Comparison of ENCODE assay signal across 1 cellular context in the genomic region with DNA sequence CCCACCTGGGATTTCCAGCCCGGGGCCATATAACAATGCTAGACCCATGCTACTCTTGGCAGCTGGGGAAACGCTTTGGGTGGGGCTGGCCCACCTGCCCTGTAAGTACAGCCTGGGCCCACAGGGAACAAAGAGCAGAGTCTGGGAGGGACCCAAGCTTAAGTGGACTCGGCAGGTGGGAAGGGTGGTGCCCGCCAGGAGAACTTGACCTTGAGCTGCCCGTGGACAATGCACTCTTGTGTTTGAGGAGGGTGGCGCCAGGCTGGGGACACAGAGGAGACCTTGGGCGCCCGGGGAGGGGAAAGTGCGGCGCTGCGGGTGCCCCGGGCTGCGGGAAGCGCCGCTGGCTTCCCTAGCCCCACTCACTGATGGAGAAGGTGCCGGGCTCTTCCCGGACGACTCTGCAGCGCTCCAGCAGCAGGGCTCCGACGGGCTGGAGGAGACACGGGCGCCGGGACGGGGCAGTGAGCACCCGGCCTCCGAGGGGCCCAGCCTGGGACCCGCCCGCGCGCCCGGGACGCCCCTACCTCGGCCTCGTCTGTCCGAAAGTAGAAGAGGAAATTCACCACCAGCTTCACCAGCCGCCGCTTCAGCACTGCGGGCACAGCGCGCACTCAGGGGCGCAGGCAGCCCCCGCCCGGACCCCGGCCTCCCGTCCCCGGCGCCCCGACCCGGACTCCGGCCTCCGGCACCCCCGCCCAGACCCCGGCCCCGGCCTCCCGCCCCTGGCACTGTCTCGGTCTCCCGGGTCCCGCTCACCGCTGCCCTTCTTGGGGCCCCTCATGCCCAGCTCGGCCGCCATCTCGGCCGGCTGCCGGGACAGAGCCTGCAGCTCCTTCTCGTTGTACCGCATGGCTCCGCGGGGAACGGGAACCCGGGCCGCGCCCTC.
TF ChIP-seq lines count a peak whose summit lies in the region.

No MANE protein-coding gene starts in this region.

TF ChIP-seq in HepG2, 621 proteins besides CTCF, POLR2A, EP300 and RAD21 (continued from another document and continues in another):
- TF ChIP-seq TP53 (CRISPR knock-in tag; conservative IDR thresholded peaks at IDR 0.05) (no peak), RXRA (CRISPR knock-in tag; IDR thresholded peaks at IDR 0.05) (peak; percentile 91), PCBP2 (optimal IDR thresholded peaks at IDR 0.05; ENCODE audit: low read depth, low read length, poor library complexity, severe bottlenecking) (no peak), MIER3 (CRISPR knock-in tag; IDR thresholded peaks at IDR 0.05; ENCODE audit: borderline replicate concordance) (no peak), ZBTB20 (CRISPR knock-in tag; IDR thresholded peaks at IDR 0.05; ENCODE audit: borderline replicate concordance, low read depth) (peak; percentile 64; the same call in 1 of the 2 replicates), REL (CRISPR knock-in tag; conservative IDR thresholded peaks at IDR 0.05) (peak; percentile 5; the same call in 1 of the 2 replicates), CENPBD1 (CRISPR knock-in tag; IDR thresholded peaks at IDR 0.05; ENCODE audit: borderline replicate concordance, low read depth) (no peak), SIN3B (IDR thresholded peaks at IDR 0.05; ENCODE audit: low read length) (no peak), ZNF343 (CRISPR knock-in tag; IDR thresholded peaks at IDR 0.05) (no peak), ZUFSP (CRISPR knock-in tag; IDR thresholded peaks at IDR 0.05; ENCODE audit: borderline replicate concordance) (no peak), KDM1A (CRISPR knock-in tag; IDR thresholded peaks at IDR 0.05) (no peak), JUND (CRISPR knock-in tag; IDR thresholded peaks at IDR 0.05) (no peak), CHD4 (IDR thresholded peaks at IDR 0.05; ENCODE audit: borderline replicate concordance, low read length) (0 out of 2 replicates have a peak, but pooled peaks have one; percentile 37), HNRNPUL1 (IDR thresholded peaks at IDR 0.05; ENCODE audit: low read depth, low read length) (no peak), GABPA (IDR thresholded peaks at IDR 0.05; ENCODE audit: low read depth, low read length) (no peak), GABPA (CRISPR knock-in tag; IDR thresholded peaks at IDR 0.05; ENCODE audit: low read depth) (no peak), RFXANK (CRISPR knock-in tag; IDR thresholded peaks at IDR 0.05) (no peak), ZNF724P (CRISPR knock-in tag; IDR thresholded peaks at IDR 0.05; ENCODE audit: borderline replicate concordance) (no peak), TOPORS (CRISPR knock-in tag; IDR thresholded peaks at IDR 0.05) (no peak), ZNF256 (CRISPR knock-in tag; conservative IDR thresholded peaks at IDR 0.05) (no peak), ZNF230 (CRISPR knock-in tag; IDR thresholded peaks at IDR 0.05) (no peak), ZNF30 (CRISPR knock-in tag; IDR thresholded peaks at IDR 0.05) (no peak), ZFX (CRISPR knock-in tag; IDR thresholded peaks at IDR 0.05; ENCODE audit: low read depth) (no peak; the same call in 1 of the 2 replicates), CCDC6 (CRISPR knock-in tag; IDR thresholded peaks at IDR 0.05) (no peak), ZFYVE20 (CRISPR knock-in tag; IDR thresholded peaks at IDR 0.05; ENCODE audit: borderline replicate concordance, low read depth) (no peak), SIN3A (IDR thresholded peaks at IDR 0.05; ENCODE audit: borderline replicate concordance, low read depth, low read length) (peak; percentile 45; the same call in 1 of the 2 replicates), ERF (CRISPR knock-in tag; IDR thresholded peaks at IDR 0.05) (0 out of 2 replicates have a peak, but pooled peaks have one; percentile 23), ELF3 (CRISPR knock-in tag; IDR thresholded peaks at IDR 0.05) (peak; percentile 23; the same call in 1 of the 2 replicates), SIX1 (CRISPR knock-in tag; IDR thresholded peaks at IDR 0.05; ENCODE audit: borderline replicate concordance) (no peak), DNMT3B (CRISPR knock-in tag; conservative IDR thresholded peaks at IDR 0.05) (no peak), ZNF354B (CRISPR knock-in tag; IDR thresholded peaks at IDR 0.05) (no peak), REPIN1 (CRISPR knock-in tag; IDR thresholded peaks at IDR 0.05; ENCODE audit: borderline replicate concordance, low read depth) (peak; percentile 60; the same call in 1 of the 2 replicates), MLLT10 (CRISPR knock-in tag; IDR thresholded peaks at IDR 0.05) (no peak), BRCA1 (CRISPR knock-in tag; IDR thresholded peaks at IDR 0.05) (0 out of 2 replicates have a peak, but pooled peaks have one; percentile 32), IRF2 (CRISPR knock-in tag; IDR thresholded peaks at IDR 0.05) (no peak), SOX5 (CRISPR knock-in tag; IDR thresholded peaks at IDR 0.05; ENCODE audit: borderline replicate concordance) (peak; percentile 86), ZKSCAN8 (CRISPR knock-in tag; IDR thresholded peaks at IDR 0.05; ENCODE audit: borderline replicate concordance) (no peak), ZNF816 (CRISPR knock-in tag; IDR thresholded peaks at IDR 0.05; ENCODE audit: borderline replicate concordance) (no peak), ZNF296 (CRISPR knock-in tag; conservative IDR thresholded peaks at IDR 0.05) (0 out of 2 replicates have a peak, but pooled peaks have one; percentile 45), ISL2 (CRISPR knock-in tag; IDR thresholded peaks at IDR 0.05) (0 out of 2 replicates have a peak, but pooled peaks have one; percentile 48), ELF1 (CRISPR knock-in tag; IDR thresholded peaks at IDR 0.05) (no peak), ZMAT5 (CRISPR knock-in tag; IDR thresholded peaks at IDR 0.05; ENCODE audit: borderline replicate concordance, low read depth) (no peak), PRDM4 (CRISPR knock-in tag; IDR thresholded peaks at IDR 0.05; ENCODE audit: borderline replicate concordance) (no peak), ZNF674 (CRISPR knock-in tag; IDR thresholded peaks at IDR 0.05; ENCODE audit: low read depth) (no peak), GABPB1 (CRISPR knock-in tag; IDR thresholded peaks at IDR 0.05) (no peak), ZNF326 (CRISPR knock-in tag; IDR thresholded peaks at IDR 0.05; ENCODE audit: borderline replicate concordance) (no peak)
- TF ChIP-seq, protein P1, sequence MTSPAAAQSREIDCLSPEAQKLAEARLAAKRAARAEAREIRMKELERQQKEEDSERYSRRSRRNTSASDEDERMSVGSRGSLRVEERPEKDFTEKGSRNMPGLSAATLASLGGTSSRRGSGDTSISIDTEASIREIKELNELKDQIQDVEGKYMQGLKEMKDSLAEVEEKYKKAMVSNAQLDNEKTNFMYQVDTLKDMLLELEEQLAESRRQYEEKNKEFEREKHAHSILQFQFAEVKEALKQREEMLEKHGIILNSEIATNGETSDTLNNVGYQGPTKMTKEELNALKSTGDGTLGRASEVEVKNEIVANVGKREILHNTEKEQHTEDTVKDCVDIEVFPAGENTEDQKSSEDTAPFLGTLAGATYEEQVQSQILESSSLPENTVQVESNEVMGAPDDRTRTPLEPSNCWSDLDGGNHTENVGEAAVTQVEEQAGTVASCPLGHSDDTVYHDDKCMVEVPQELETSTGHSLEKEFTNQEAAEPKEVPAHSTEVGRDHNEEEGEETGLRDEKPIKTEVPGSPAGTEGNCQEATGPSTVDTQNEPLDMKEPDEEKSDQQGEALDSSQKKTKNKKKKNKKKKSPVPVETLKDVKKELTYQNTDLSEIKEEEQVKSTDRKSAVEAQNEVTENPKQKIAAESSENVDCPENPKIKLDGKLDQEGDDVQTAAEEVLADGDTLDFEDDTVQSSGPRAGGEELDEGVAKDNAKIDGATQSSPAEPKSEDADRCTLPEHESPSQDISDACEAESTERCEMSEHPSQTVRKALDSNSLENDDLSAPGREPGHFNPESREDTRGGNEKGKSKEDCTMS (CRISPR knock-in tag; conservative IDR thresholded peaks at IDR 0.05), result no peak
- TF ChIP-seq, protein P2, sequence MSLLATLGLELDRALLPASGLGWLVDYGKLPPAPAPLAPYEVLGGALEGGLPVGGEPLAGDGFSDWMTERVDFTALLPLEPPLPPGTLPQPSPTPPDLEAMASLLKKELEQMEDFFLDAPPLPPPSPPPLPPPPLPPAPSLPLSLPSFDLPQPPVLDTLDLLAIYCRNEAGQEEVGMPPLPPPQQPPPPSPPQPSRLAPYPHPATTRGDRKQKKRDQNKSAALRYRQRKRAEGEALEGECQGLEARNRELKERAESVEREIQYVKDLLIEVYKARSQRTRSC (CRISPR knock-in tag; IDR thresholded peaks at IDR 0.05; ENCODE audit: low read depth), result no peak
- TF ChIP-seq, protein P3, sequence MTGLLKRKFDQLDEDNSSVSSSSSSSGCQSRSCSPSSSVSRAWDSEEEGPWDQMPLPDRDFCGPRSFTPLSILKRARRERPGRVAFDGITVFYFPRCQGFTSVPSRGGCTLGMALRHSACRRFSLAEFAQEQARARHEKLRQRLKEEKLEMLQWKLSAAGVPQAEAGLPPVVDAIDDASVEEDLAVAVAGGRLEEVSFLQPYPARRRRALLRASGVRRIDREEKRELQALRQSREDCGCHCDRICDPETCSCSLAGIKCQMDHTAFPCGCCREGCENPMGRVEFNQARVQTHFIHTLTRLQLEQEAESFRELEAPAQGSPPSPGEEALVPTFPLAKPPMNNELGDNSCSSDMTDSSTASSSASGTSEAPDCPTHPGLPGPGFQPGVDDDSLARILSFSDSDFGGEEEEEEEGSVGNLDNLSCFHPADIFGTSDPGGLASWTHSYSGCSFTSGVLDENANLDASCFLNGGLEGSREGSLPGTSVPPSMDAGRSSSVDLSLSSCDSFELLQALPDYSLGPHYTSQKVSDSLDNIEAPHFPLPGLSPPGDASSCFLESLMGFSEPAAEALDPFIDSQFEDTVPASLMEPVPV (CRISPR knock-in tag; IDR thresholded peaks at IDR 0.05), result no peak
- TF ChIP-seq, protein P4, sequence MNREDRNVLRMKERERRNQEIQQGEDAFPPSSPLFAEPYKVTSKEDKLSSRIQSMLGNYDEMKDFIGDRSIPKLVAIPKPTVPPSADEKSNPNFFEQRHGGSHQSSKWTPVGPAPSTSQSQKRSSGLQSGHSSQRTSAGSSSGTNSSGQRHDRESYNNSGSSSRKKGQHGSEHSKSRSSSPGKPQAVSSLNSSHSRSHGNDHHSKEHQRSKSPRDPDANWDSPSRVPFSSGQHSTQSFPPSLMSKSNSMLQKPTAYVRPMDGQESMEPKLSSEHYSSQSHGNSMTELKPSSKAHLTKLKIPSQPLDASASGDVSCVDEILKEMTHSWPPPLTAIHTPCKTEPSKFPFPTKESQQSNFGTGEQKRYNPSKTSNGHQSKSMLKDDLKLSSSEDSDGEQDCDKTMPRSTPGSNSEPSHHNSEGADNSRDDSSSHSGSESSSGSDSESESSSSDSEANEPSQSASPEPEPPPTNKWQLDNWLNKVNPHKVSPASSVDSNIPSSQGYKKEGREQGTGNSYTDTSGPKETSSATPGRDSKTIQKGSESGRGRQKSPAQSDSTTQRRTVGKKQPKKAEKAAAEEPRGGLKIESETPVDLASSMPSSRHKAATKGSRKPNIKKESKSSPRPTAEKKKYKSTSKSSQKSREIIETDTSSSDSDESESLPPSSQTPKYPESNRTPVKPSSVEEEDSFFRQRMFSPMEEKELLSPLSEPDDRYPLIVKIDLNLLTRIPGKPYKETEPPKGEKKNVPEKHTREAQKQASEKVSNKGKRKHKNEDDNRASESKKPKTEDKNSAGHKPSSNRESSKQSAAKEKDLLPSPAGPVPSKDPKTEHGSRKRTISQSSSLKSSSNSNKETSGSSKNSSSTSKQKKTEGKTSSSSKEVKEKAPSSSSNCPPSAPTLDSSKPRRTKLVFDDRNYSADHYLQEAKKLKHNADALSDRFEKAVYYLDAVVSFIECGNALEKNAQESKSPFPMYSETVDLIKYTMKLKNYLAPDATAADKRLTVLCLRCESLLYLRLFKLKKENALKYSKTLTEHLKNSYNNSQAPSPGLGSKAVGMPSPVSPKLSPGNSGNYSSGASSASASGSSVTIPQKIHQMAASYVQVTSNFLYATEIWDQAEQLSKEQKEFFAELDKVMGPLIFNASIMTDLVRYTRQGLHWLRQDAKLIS (CRISPR knock-in tag; IDR thresholded peaks at IDR 0.05), result no peak
- TF ChIP-seq, protein P5, sequence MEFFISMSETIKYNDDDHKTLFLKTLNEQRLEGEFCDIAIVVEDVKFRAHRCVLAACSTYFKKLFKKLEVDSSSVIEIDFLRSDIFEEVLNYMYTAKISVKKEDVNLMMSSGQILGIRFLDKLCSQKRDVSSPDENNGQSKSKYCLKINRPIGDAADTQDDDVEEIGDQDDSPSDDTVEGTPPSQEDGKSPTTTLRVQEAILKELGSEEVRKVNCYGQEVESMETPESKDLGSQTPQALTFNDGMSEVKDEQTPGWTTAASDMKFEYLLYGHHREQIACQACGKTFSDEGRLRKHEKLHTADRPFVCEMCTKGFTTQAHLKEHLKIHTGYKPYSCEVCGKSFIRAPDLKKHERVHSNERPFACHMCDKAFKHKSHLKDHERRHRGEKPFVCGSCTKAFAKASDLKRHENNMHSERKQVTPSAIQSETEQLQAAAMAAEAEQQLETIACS (CRISPR knock-in tag; IDR thresholded peaks at IDR 0.05), result no peak; the same call in 1 of the 2 replicates
